10 cellular contexts compared by ENCODE assay signal in genomic region chr3:47057212-47057671, GRCh38.
DNase-seq lines count a peak whose midpoint lies in the region; ATAC-seq lines count a peak whose summit lies in the region.
"Had no signal": no experiment of that assay in that cellular context is flagged by ENCODE, and none has a peak within 500 bp of the region (broad histone marks: within the 10 kb centered on the region; RNA-seq: fewer than 3 reads in every experiment).

No MANE protein-coding gene starts in this region.

- DNase-seq in ELR (ENCODE audit: low read depth) (peak; percentile 35), astrocyte of the hippocampus (ENCODE audit: low read depth, low spot score) (peak; percentile 74), EL (no peak), NCI-H1436 (lab: John Stamatoyannopoulos, UW) (no peak), NCI-H1417 (lab: John Stamatoyannopoulos, UW) (no peak)
- peak; percentile 12 to 44 for DNase-seq in activated CD4-positive, alpha-beta T cell treated with anti-CD3 and anti-CD28 coated beads, Interleukin-2, amount 50 U/mL, for 24 hours (ENCODE audit: low read depth in 1 of 2, low spot score in 1 of 2)
- peak; percentile 37 to 38 for DNase-seq in stimulated activated CD4-positive, alpha-beta T cell treated with anti-CD3 and anti-CD28 coated beads, Interleukin-15, amount 100 ng/mL, for 48 hours (ENCODE audit: low read depth in 2 of 2)
- DNase-seq: left lung, SIG-M5 had no signal

- no peak for ATAC-seq in GM18861 (IDR thresholded peaks at IDR 0.05; ENCODE audit: unreplicated experiment)

Comparison
In these comparisons a context has a peak if more than half of its experiments do, and no peak if none do; other contexts are left out.
1. DNase-seq: peak in ELR (single experiment), activated CD4-positive, alpha-beta T cell treated with anti-CD3 and anti-CD28 coated beads, Interleukin-2, amount 50 U/mL, for 24 hours (2 of 2), astrocyte of the hippocampus (single experiment) and stimulated activated CD4-positive, alpha-beta T cell treated with anti-CD3 and anti-CD28 coated beads, Interleukin-15, amount 100 ng/mL, for 48 hours (2 of 2); none in EL (single experiment), NCI-H1436 (single experiment) and NCI-H1417 (0 of 3).